In the genomic region with DNA sequence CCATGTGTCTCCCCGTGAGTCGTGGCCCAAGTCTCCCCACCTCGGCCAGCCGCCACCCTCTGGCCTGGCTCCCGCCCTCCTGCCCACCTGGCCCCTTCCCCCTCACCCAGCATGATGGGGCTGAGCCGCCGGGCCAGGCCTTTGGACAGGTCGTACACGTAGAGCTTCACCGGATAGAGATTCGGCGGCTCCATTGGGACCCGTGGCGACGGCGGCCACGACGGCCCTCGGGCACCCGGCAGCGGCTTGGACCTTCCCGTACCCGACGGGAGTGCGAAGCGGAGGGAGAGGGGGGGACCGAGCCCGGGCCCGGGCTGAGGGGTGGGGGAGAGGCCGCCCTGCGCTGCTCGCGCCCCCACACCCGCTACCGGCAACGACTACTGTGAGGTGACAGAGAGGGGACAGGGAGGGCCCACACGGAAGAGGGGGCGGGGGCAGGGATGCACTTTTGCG, we compare ENCODE assay signal across 8 cellular contexts. TPM values are rescaled to one million over a fixed set of nuclear protein-coding genes. Genes with fewer than 3 reads are reported as not detected.
DNase-seq lines count a peak whose midpoint lies in the region; ATAC-seq and TF ChIP-seq lines count a peak whose summit lies in the region.

A gene (minus strand): TSS at position 398 of the 453 bp plus-strand sequence. CDS start 204 bp downstream, at position 194.

- no peak for TF ChIP-seq CTCF in RWPE2 (IDR thresholded peaks at IDR 0.05; ENCODE audit: poor library complexity, severe bottlenecking)
- no peak for TF ChIP-seq CTCF in epithelial cell of esophagus (IDR thresholded peaks at IDR 0.05; ENCODE audit: insufficient read depth, low read depth, low read length, missing control alignments)

- peaks cover 39% of the 10 kb centered on the region for H3K36me3 ChIP-seq in RWPE2 (ENCODE audit: low read depth)
- peaks cover 0 to 32% (median 0%) of the 10 kb centered on the region in 3 experiments for H3K36me3 ChIP-seq in naive thymus-derived CD4-positive, alpha-beta T cell (ENCODE audit: control insufficient read depth in 2 of 3, insufficient read depth in 3 of 3, low read length in 3 of 3)

- peak within 1 kb of the TSS; percentile 93 to 99 (median 97) for H3K4me3 Mint-ChIP-seq in naive thymus-derived CD4-positive, alpha-beta T cell

- peak; percentile 14 to 20 for DNase-seq in stimulated activated CD4-positive, alpha-beta T cell treated with anti-CD3 and anti-CD28 coated beads, Interleukin-15, amount 100 ng/mL, for 48 hours (ENCODE audit: low read depth in 2 of 2)
- no peak for DNase-seq in stimulated activated CD4-positive, alpha-beta T cell treated with anti-CD3 and anti-CD28 coated beads, Interleukin-4, amount 100 ng/mL, for 1 hour
- DNase-seq in RWPE2 (ENCODE audit: low spot score) (no peak), epithelial cell of esophagus (ENCODE audit: low read depth) (peak; percentile 22), T-helper 9 cell (no peak), GDM1 (lab: John Stamatoyannopoulos, UW) (no peak)
- DNase-seq in naive thymus-derived CD4-positive, alpha-beta T cell = no peak

- H3K27me3 ChIP-seq in RWPE2 (ENCODE audit: insufficient read depth, poor library complexity, severe bottlenecking) = no peaks in the 10 kb centered on the region
- no peaks in the 10 kb centered on the region for H3K27me3 ChIP-seq in naive thymus-derived CD4-positive, alpha-beta T cell (ENCODE audit: control insufficient read depth in 2 of 2, insufficient read depth in 2 of 2, low read length in 2 of 2)

- peaks cover 13% of the 10 kb centered on the region for H3K4me1 ChIP-seq in RWPE2 (ENCODE audit: insufficient read depth, poor library complexity, severe bottlenecking)
- peaks cover 18 to 20% of the 10 kb centered on the region in 2 donors for H3K4me1 ChIP-seq in naive thymus-derived CD4-positive, alpha-beta T cell (ENCODE audit: control insufficient read depth in 2 of 2, insufficient read depth in 2 of 2, low read length in 2 of 2)

- H3K9me3 Mint-ChIP-seq in naive thymus-derived CD4-positive, alpha-beta T cell = peaks cover 0 to 2% (median 0%) of the 10 kb centered on the region in 11 donors

- intact Hi-C loops in naive thymus-derived CD4-positive, alpha-beta T cell (cut with micrococcal nuclease) = loop anchor here (1.0 to 5.0 kb wide), 18 partner anchors 30 to 801 kb away; a partner anchor contains a TSS

- ATAC-seq in HG02981 (IDR thresholded peaks at IDR 0.05; ENCODE audit: unreplicated experiment) (peak; percentile 24), RWPE2 (ENCODE audit: low read depth) (peak; percentile 59)
- ATAC-seq in naive thymus-derived CD4-positive, alpha-beta T cell = peak; percentile 21

- H3K9me3 ChIP-seq in RWPE2 (ENCODE audit: severe bottlenecking) = no peaks in the 10 kb centered on the region
- no peaks in the 10 kb centered on the region for H3K9me3 ChIP-seq in naive thymus-derived CD4-positive, alpha-beta T cell (ENCODE audit: control insufficient read depth in 2 of 3, low read length in 3 of 3)

- POLR2A ChIA-PET in naive thymus-derived CD4-positive, alpha-beta T cell (lab: Charles Lee) = interaction anchor here (0.9 to 3.7 kb wide), 10 partner anchors 9 to 208 kb away, joined by 3 to 30 read pairs (median 4); a partner anchor contains a TSS

- H3K4me3 ChIP-seq in RWPE2 (ENCODE audit: severe bottlenecking) = peak within 1 kb of the TSS; percentile 59
- H3K4me3 ChIP-seq in epithelial cell of esophagus (ENCODE audit: low read length) = peak within 1 kb of the TSS; percentile 97
- H3K4me3 ChIP-seq in naive thymus-derived CD4-positive, alpha-beta T cell (ENCODE audit: low read length) = peak within 1 kb of the TSS; percentile 99

- H3K27me3 Mint-ChIP-seq in naive thymus-derived CD4-positive, alpha-beta T cell = peaks cover 0 to 3% (median 0%) of the 10 kb centered on the region in 5 donors

- H3K27ac Mint-ChIP-seq in naive thymus-derived CD4-positive, alpha-beta T cell = peak within 1 kb of the TSS; percentile 95 to 100 (median 99)

- H3K36me3 Mint-ChIP-seq in naive thymus-derived CD4-positive, alpha-beta T cell = peaks cover 0 to 14% (median 8%) of the 10 kb centered on the region in 5 donors

- peaks cover 22 to 64% (median 44%) of the 10 kb centered on the region in 7 donors for H3K4me1 Mint-ChIP-seq in naive thymus-derived CD4-positive, alpha-beta T cell

- peak within 1 kb of the TSS; percentile 80 for H3K27ac ChIP-seq in RWPE2 (ENCODE audit: poor library complexity, severe bottlenecking)
- H3K27ac ChIP-seq in naive thymus-derived CD4-positive, alpha-beta T cell (ENCODE audit: low read depth, low read length) = peak within 1 kb of the TSS; percentile 99

- CTCF ChIA-PET in naive thymus-derived CD4-positive, alpha-beta T cell (lab: Charles Lee) = interaction anchor here (1.5 kb wide), 1 partner anchor 217 kb away, joined by 3 read pairs; no protein-coding TSS in a partner anchor

RNA-seq across cellular contexts. Expression of the gene that starts here (rescaled TPM):
- 10 to 100 TPM; 17.4 to 45.7 (median 24.5) TPM for total RNA-seq in naive thymus-derived CD4-positive, alpha-beta T cell
- polyA plus RNA-seq in naive thymus-derived CD4-positive, alpha-beta T cell = 10 to 100 TPM; 10.9 to 14.4 TPM

Comparison
In these comparisons a context has a peak if more than half of its experiments do, and no peak if none do; other contexts are left out.
1. DNase-seq: peak in stimulated activated CD4-positive, alpha-beta T cell treated with anti-CD3 and anti-CD28 coated beads, Interleukin-15, amount 100 ng/mL, for 48 hours (2 of 2) and epithelial cell of esophagus (single experiment); none in stimulated activated CD4-positive, alpha-beta T cell treated with anti-CD3 and anti-CD28 coated beads, Interleukin-4, amount 100 ng/mL, for 1 hour (single experiment), RWPE2 (single experiment), naive thymus-derived CD4-positive, alpha-beta T cell (0 of 9), T-helper 9 cell (single experiment) and GDM1 (single experiment).
2. Peak in every context shown above with its lines, with median percentiles within 50 percentile points of each other: ATAC-seq and H3K4me3 ChIP-seq.